ENCODE assay signal across 8 cellular contexts in the genomic region with DNA sequence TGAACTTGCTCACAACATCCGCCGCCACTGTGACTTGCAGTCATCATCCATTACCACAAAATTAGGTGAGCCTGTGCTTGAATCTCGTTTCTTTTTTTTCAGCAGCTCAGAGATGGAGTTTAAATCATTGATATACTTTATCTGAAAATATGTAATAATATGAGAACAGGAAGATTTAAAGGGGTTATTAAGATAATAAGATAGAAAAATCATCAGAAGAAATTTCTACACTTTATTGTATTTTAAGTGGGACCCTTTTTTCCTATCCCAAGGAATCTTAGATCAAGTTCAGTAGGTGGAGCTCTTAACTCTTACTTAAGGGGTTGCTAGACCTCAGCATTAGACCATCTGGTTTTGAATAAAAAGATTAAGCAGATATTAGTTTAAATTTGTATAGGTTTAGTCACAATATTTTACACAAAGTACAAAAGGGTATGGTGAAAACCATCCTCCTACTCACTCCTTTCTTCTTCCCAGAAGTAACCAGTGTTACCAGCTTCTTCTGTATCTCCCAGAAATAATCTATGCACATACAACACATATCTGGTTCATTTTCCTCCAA. TPM values are rescaled to one million over a fixed set of nuclear protein-coding genes. Genes with fewer than 3 reads are reported as not detected.
A peak's percentile ranks its signal among the peaks of the same experiment; 100 is the strongest.
DNase-seq lines count a peak whose midpoint lies in the region; ATAC-seq and TF ChIP-seq lines count a peak whose summit lies in the region.

No MANE protein-coding gene starts in this region.

- peak overlapping the region; percentile 91 for H2AFZ ChIP-seq in PC-9

- CTCF ChIA-PET in PC-9 (lab: Charles Lee): interaction anchor here (0.6 to 1.9 kb wide), 6 partner anchors 9 to 205 kb away, joined by 3 to 13 read pairs (median 4); partner anchors contain the start of genes HINT3 and TRMT11

- no peak for TF ChIP-seq POLR2A in breast epithelium (IDR thresholded peaks at IDR 0.05)
- TF ChIP-seq POLR2A in lower leg skin (IDR thresholded peaks at IDR 0.05): no peak
- no peak for TF ChIP-seq POLR2A in thyroid gland (IDR thresholded peaks at IDR 0.05)

- intact Hi-C loops in PC-9 (cut with micrococcal nuclease; ENCODE audit: unreplicated experiment): loop anchor here (10.0 kb wide), 1 partner anchor 1483 kb away; the partner anchor contains the start of gene RNF146
- intact Hi-C loops in breast epithelium (cut with DNase I; ENCODE audit: low total_unique reads): no loop called here
- intact Hi-C loops in lower leg skin (cut with DNase I; ENCODE audit: low total_unique reads): loop anchor here (5.0 kb wide), 1 partner anchor 176 kb away; the partner anchor contains the start of gene HINT3
- intact Hi-C loops in thyroid gland (cut with DNase I): loop anchor here (10.0 kb wide), 1 partner anchor 173 kb away; the partner anchor contains the start of gene HINT3

- WGBS in lower leg skin, 2 donors: 0% methylated on average over 3 of the region's 3 CpGs
- WGBS in thyroid gland, 2 donors: 2 to 3% methylated on average over 3 of the region's 3 CpGs

- POLR2A ChIA-PET in PC-9 (lab: Charles Lee; ENCODE audit: unreplicated experiment): interaction anchor here (0.5 to 0.8 kb wide), 4 partner anchors 9 to 104 kb away, joined by 3 to 11 read pairs (median 8); partner anchors contain the start of gene NCOA7

- H3F3A ChIP-seq in PC-9 (ENCODE audit: insufficient read depth, low read depth): peaks cover 9% of the 10 kb centered on the region; the same call in 1 of the 2 replicates

- no peaks in the 10 kb centered on the region for H3K27me3 ChIP-seq in PC-9 (ENCODE audit: insufficient read depth, low read depth)
- H3K27me3 ChIP-seq in breast epithelium: no peaks in the 10 kb centered on the region
- H3K27me3 ChIP-seq in thyroid gland: no peaks in the 10 kb centered on the region

- no peaks in the 10 kb centered on the region for H3K9me3 ChIP-seq in PC-9 (ENCODE audit: insufficient read depth, low read depth)
- no peaks in the 10 kb centered on the region for H3K9me3 ChIP-seq in breast epithelium
- H3K9me3 ChIP-seq in thyroid gland: no peaks in the 10 kb centered on the region

- peak overlapping the region; percentile 94 for H3K27ac ChIP-seq in PC-9
- H3K27ac ChIP-seq in breast epithelium: peak overlapping the region; percentile 93 to 96
- peak overlapping the region; percentile 87 to 94 (median 91) for H3K27ac ChIP-seq in thyroid gland

- no peaks in the 10 kb centered on the region for H3K9me2 ChIP-seq in PC-9 (ENCODE audit: insufficient read depth)

- peaks cover 38% of the 10 kb centered on the region for H3K4me1 ChIP-seq in PC-9 (replicated peaks; ENCODE audit: insufficient read depth)
- no peaks in the 10 kb centered on the region for H3K4me1 ChIP-seq in breast epithelium
- H3K4me1 ChIP-seq in thyroid gland: no peaks in the 10 kb centered on the region

- H3K4me3 ChIP-seq in PC-9 (peak overlapping the region; percentile 63), breast epithelium (peak overlapping the region; percentile 63 to 75 (median 64)), lower leg skin (ENCODE audit: low read depth, poor library complexity, severe bottlenecking) (peak overlapping the region; percentile 35), thyroid gland (replicated peaks in 1 of 3) (peak overlapping the region; percentile 29 to 43 (median 35))

- H3K79me2 ChIP-seq in PC-9 (ENCODE audit: low read depth): peaks cover 20% of the 10 kb centered on the region

- DNase-seq in DMS153 treated with DMSO at 0.1 percent for 48 hours (lab: John Stamatoyannopoulos, UW; ENCODE audit: unreplicated experiment) (peak; percentile 82), PC-9 (no peak), breast epithelium (ENCODE audit: low spot score in 2 of 2) (no peak), lower leg skin (ENCODE audit: low spot score in 2 of 2) (peak; percentile 43 to 82), thyroid gland (peak; percentile 24 to 42), SKM-1 treated with dmso at 0.1 percent for 144 hours (lab: John Stamatoyannopoulos, UW; ENCODE audit: unreplicated experiment) (no peak)

- H3K36me3 ChIP-seq in PC-9 (ENCODE audit: low read depth) (0 out of 2 replicates have a peak, but pooled peaks cover 7% of the 10 kb centered on the region), breast epithelium (no peaks in the 10 kb centered on the region), thyroid gland (no peaks in the 10 kb centered on the region)

- ATAC-seq in GM19397 (IDR thresholded peaks at IDR 0.05; ENCODE audit: unreplicated experiment) (peak; percentile 32), HG03432 (IDR thresholded peaks at IDR 0.05; ENCODE audit: unreplicated experiment) (peak; percentile 45)

- TSS peak; percentile 57 for BruUV-seq in PC-9 (replicated peaks; lab: Mats Ljungman, UMichigan)

- TF ChIP-seq CTCF in PC-9 (conservative IDR thresholded peaks at IDR 0.05) (peak; percentile 52; the same call in 1 of the 2 replicates), breast epithelium (IDR thresholded peaks at IDR 0.05) (no peak), lower leg skin (IDR thresholded peaks at IDR 0.05) (no peak), thyroid gland (IDR thresholded peaks at IDR 0.05) (no peak)

- peak overlapping the region; percentile 89 for H3K4me2 ChIP-seq in PC-9

- H4K20me1 ChIP-seq in PC-9 (ENCODE audit: insufficient read depth): no peaks in the 10 kb centered on the region

RNA-seq across cellular contexts. Expression of gene NCOA7, which starts 9.4 kb away (rescaled TPM):
- total RNA-seq in PC-9 (2021) (47.6 and 51.0 TPM in 2 replicates), breast epithelium (10 to 100 TPM; 62.6 to 94.7 (median 82.4) TPM), lower leg skin (10 to 100 TPM in 3 of 4 donors, 1 to 10 TPM in 1; 6.8 to 14.9 (median 13.3) TPM), thyroid gland (10 to 100 TPM in 3 of 4 donors, 1 to 10 TPM in 1; 9.0 to 36.2 (median 21.8) TPM)

RNA-seq across cellular contexts. Expression of gene HEY2, which starts 32.0 kb away (rescaled TPM):
- total RNA-seq in PC-9 (2021): 0.15 TPM in 1 of 2 replicates, not detected in the other
- 1 to 10 TPM; 2.3 to 8.2 (median 2.4) TPM for total RNA-seq in breast epithelium
- total RNA-seq in lower leg skin: 1 to 10 TPM in 2 of 4 donors, under 1 TPM in 2; 0.65 to 2.9 (median 1.5) TPM
- 1 to 10 TPM; 3.5 to 5.5 (median 5.1) TPM for total RNA-seq in thyroid gland

Comparison
In these comparisons a context has a peak if more than half of its experiments do, and no peak if none do; other contexts are left out.
1. DNase-seq: peak in DMS153 treated with DMSO at 0.1 percent for 48 hours (single experiment), lower leg skin (2 of 2) and thyroid gland (2 of 2); none in PC-9 (0 of 2), breast epithelium (0 of 2) and SKM-1 treated with dmso at 0.1 percent for 144 hours (single experiment).
2. Peak in every context shown above with its lines, with median percentiles within 50 percentile points of each other: H3K27ac ChIP-seq and H3K4me3 ChIP-seq.